Comparison of ENCODE assay signal across 19 cellular contexts in genomic region chr12:68608191-68608590, GRCh38. TPM values are rescaled to one million over a fixed set of nuclear protein-coding genes. Genes with fewer than 3 reads are reported as not detected.
DNase-seq lines count a peak whose midpoint lies in the region; ATAC-seq and TF ChIP-seq lines count a peak whose summit lies in the region.
"Had no signal": no experiment of that assay in that cellular context is flagged by ENCODE, and none has a peak within 500 bp of the region (broad histone marks: within the 10 kb centered on the region; RNA-seq: fewer than 3 reads in every experiment).

No MANE protein-coding gene starts in this region.

- H3K4me1 ChIP-seq in CD4-positive, CD25-positive, alpha-beta regulatory T cell (ENCODE audit: control insufficient read depth, insufficient read depth, low read length, poor library complexity, severe bottlenecking): peaks cover 22% of the 10 kb centered on the region
- H3K4me1 ChIP-seq in GM23338 (ENCODE audit: insufficient read depth): peaks cover 35% of the 10 kb centered on the region

- ATAC-seq in CD4-positive, CD25-positive, alpha-beta regulatory T cell (ENCODE audit: low read depth in 2 of 2): no peak
- ATAC-seq in GM23338: no peak
- no peak for ATAC-seq in activated T-helper 17 cell treated with anti-CD3 and anti-CD28 coated beads, Interleukin-2, amount 50 U/mL, for 72 hours (replicated peaks)
- no peak for ATAC-seq in SK-N-SH treated with all-trans-retinoic acid at 6 μM for 48 hours
- ATAC-seq: Right ventricle myocardium inferior had no signal

- peaks cover 19% of the 10 kb centered on the region for H3K79me2 ChIP-seq in GM23338 (replicated peaks; ENCODE audit: insufficient read depth)

- H3K9me3 ChIP-seq in CD4-positive, CD25-positive, alpha-beta regulatory T cell (ENCODE audit: control insufficient read depth in 2 of 2, low read length in 2 of 2): no peaks in the 10 kb centered on the region
- H3K9me3 ChIP-seq: HAP-1, sigmoid colon had no signal

- no peak overlapping the region for H3K4me3 ChIP-seq in CD4-positive, CD25-positive, alpha-beta regulatory T cell (ENCODE audit: low read depth, low read length)
- H3K4me3 ChIP-seq in GM23338: no peak overlapping the region
- H3K4me3 ChIP-seq: HAP-1, sigmoid colon had no signal

- 0 out of 2 replicates have a peak, but pooled peaks cover 4% of the 10 kb centered on the region for H3F3A ChIP-seq in GM23338 (replicated peaks; ENCODE audit: low read depth)

- H3K4me2 ChIP-seq in GM23338: peak overlapping the region; percentile 11; the same call in 1 of the 2 replicates

- H3K27ac ChIP-seq in CD4-positive, CD25-positive, alpha-beta regulatory T cell (ENCODE audit: insufficient read depth, low read length, poor library complexity, severe bottlenecking): no peak overlapping the region
- H3K27ac ChIP-seq in GM23338 (ENCODE audit: low read depth): peak overlapping the region; percentile 16; the same call in 1 of the 2 replicates

- DNase-seq in CD4-positive, CD25-positive, alpha-beta regulatory T cell: no peak
- DNase-seq in GM23338 (ENCODE audit: low spot score) (no peak), NCI-H1694 treated with DMSO at 0.1 percent for 48 hours (lab: John Stamatoyannopoulos, UW) (no peak), NCI-H2029 treated with DMSO at 0.1 percent for 48 hours (lab: John Stamatoyannopoulos, UW) (no peak)
- DNase-seq: activated gamma-delta T cell treated with Interleukin-2 at 50 U/mL for 16 hours; anterior cingulate cortex; Calu3; central memory CD4-positive, alpha-beta T cell; foreskin fibroblast; NCI-H1417 treated with DMSO at 0.1 percent for 48 hours; NCI-H2171; NCI-H526; sigmoid colon had no signal

- no peaks in the 10 kb centered on the region for H3K9me2 ChIP-seq in GM23338 (ENCODE audit: insufficient read depth)

- H3K4me3 Mint-ChIP-seq in CD4-positive, CD25-positive, alpha-beta regulatory T cell: peak overlapping the region in 3 of 4 donors; percentile 8 to 85 (median 32)
- H3K4me3 Mint-ChIP-seq in GM23338 (no peak overlapping the region), nephron (peak overlapping the region; percentile 50 to 64 (median 58))
- H3K4me3 Mint-ChIP-seq in activated T-helper 17 cell treated with anti-CD3 and anti-CD28 coated beads, Interleukin-2, amount 50 U/mL, for 72 hours: peak overlapping the region; percentile 26
- H3K4me3 Mint-ChIP-seq: activated CD4-positive, alpha-beta T cell treated with anti-CD3 and anti-CD28 coated beads, Interleukin-2, amount 10 ng/mL, durations not matched to agents 24 days and 14 days had no signal

- H3K27me3 Mint-ChIP-seq in CD4-positive, CD25-positive, alpha-beta regulatory T cell: no peaks in the 10 kb centered on the region
- peaks cover 8% of the 10 kb centered on the region for H3K27me3 Mint-ChIP-seq in GM23338 (ENCODE audit: insufficient read depth, low read depth, poor library complexity)
- H3K27me3 Mint-ChIP-seq in activated T-helper 17 cell treated with anti-CD3 and anti-CD28 coated beads, Interleukin-2, amount 50 U/mL, for 72 hours: no peaks in the 10 kb centered on the region
- no peaks in the 10 kb centered on the region for H3K27me3 Mint-ChIP-seq in nephron (ENCODE audit: low read depth)
- H3K27me3 Mint-ChIP-seq: activated CD4-positive, alpha-beta T cell treated with anti-CD3 and anti-CD28 coated beads, Interleukin-2, amount 10 ng/mL, durations not matched to agents 24 days and 14 days had no signal

- H3K27ac Mint-ChIP-seq in CD4-positive, CD25-positive, alpha-beta regulatory T cell: peak overlapping the region in 2 of 3 donors; percentile 19 to 85
- H3K27ac Mint-ChIP-seq in GM23338 (no peak overlapping the region; the same call in 1 of the 2 replicates), nephron (peak overlapping the region; percentile 26 to 77 (median 67))
- H3K27ac Mint-ChIP-seq in activated T-helper 17 cell treated with anti-CD3 and anti-CD28 coated beads, Interleukin-2, amount 50 U/mL, for 72 hours: no peak overlapping the region
- H3K27ac Mint-ChIP-seq: activated CD4-positive, alpha-beta T cell treated with anti-CD3 and anti-CD28 coated beads, Interleukin-2, amount 10 ng/mL, durations not matched to agents 24 days and 14 days had no signal

- H3K36me3 Mint-ChIP-seq in CD4-positive, CD25-positive, alpha-beta regulatory T cell: peaks cover 4% of the 10 kb centered on the region
- H3K36me3 Mint-ChIP-seq in GM23338 (ENCODE audit: low read depth) (no peaks in the 10 kb centered on the region), nephron (ENCODE audit: low read depth) (peaks cover 3% of the 10 kb centered on the region)
- H3K36me3 Mint-ChIP-seq in activated T-helper 17 cell treated with anti-CD3 and anti-CD28 coated beads, Interleukin-2, amount 50 U/mL, for 72 hours (ENCODE audit: low read depth): peaks cover 20% of the 10 kb centered on the region

- no peak for TF ChIP-seq CTCF in GM23338 (conservative IDR thresholded peaks at IDR 0.05; ENCODE audit: low read depth in 2 of 2)
- TF ChIP-seq CTCF in nephron (IDR thresholded peaks at IDR 0.05; ENCODE audit: unreplicated experiment in 3 of 3): no peak

- no peaks in the 10 kb centered on the region for H3K9me3 Mint-ChIP-seq in CD4-positive, CD25-positive, alpha-beta regulatory T cell
- H3K9me3 Mint-ChIP-seq in GM23338: no peaks in the 10 kb centered on the region
- H3K9me3 Mint-ChIP-seq in activated T-helper 17 cell treated with anti-CD3 and anti-CD28 coated beads, Interleukin-2, amount 50 U/mL, for 72 hours: no peaks in the 10 kb centered on the region
- H3K9me3 Mint-ChIP-seq in nephron: no peaks in the 10 kb centered on the region
- H3K9me3 Mint-ChIP-seq: activated CD4-positive, alpha-beta T cell treated with anti-CD3 and anti-CD28 coated beads, Interleukin-2, amount 10 ng/mL, durations not matched to agents 24 days and 14 days had no signal

- H3K4me1 Mint-ChIP-seq in CD4-positive, CD25-positive, alpha-beta regulatory T cell: peaks cover 13 to 21% (median 14%) of the 10 kb centered on the region in 4 donors
- peaks cover 28% of the 10 kb centered on the region for H3K4me1 Mint-ChIP-seq in GM23338
- H3K4me1 Mint-ChIP-seq in activated T-helper 17 cell treated with anti-CD3 and anti-CD28 coated beads, Interleukin-2, amount 50 U/mL, for 72 hours: peaks cover 23% of the 10 kb centered on the region
- H3K4me1 Mint-ChIP-seq in nephron: peaks cover 33% of the 10 kb centered on the region

- no peaks in the 10 kb centered on the region for H3K27me3 ChIP-seq in CD4-positive, CD25-positive, alpha-beta regulatory T cell (ENCODE audit: control insufficient read depth, insufficient read depth, low read length)
- no peaks in the 10 kb centered on the region for H3K27me3 ChIP-seq in GM23338 (ENCODE audit: insufficient read depth)
- H3K27me3 ChIP-seq: sigmoid colon had no signal

- no peak overlapping the region for H2AFZ ChIP-seq in GM23338

- H3K36me3 ChIP-seq in CD4-positive, CD25-positive, alpha-beta regulatory T cell (ENCODE audit: control insufficient read depth, insufficient read depth, low read length): no peaks in the 10 kb centered on the region
- no peaks in the 10 kb centered on the region for H3K36me3 ChIP-seq in GM23338 (ENCODE audit: insufficient read depth)
- H3K36me3 ChIP-seq: HAP-1, sigmoid colon had no signal

- H4K20me1 ChIP-seq in GM23338 (replicated peaks; ENCODE audit: insufficient read depth): peaks cover 14% of the 10 kb centered on the region

TF ChIP-seq in GM23338, 12 proteins besides CTCF, POLR2A, EP300 and RAD21:
- TF ChIP-seq CREB1 (CRISPR knock-in tag; IDR thresholded peaks at IDR 0.05; ENCODE audit: low read depth): no peak
TF ChIP-seq in GM23338: peak in this region for 0.

TF ChIP-seq in SK-N-SH treated with all-trans-retinoic acid at 6 μM for 48 hours, 23 proteins besides CTCF, POLR2A, EP300 and RAD21 (continues in another document):
- TF ChIP-seq ESRRG (CRISPR knock-in tag; IDR thresholded peaks at IDR 0.05) (no peak), CSRNP3 (CRISPR knock-in tag; IDR thresholded peaks at IDR 0.05) (no peak), ZNF70 (CRISPR knock-in tag; IDR thresholded peaks at IDR 0.05) (no peak), ZC3H10 (CRISPR knock-in tag; IDR thresholded peaks at IDR 0.05) (no peak), BACH2 (CRISPR knock-in tag; IDR thresholded peaks at IDR 0.05; ENCODE audit: borderline replicate concordance) (no peak), TOX (CRISPR knock-in tag; IDR thresholded peaks at IDR 0.05; ENCODE audit: borderline replicate concordance) (no peak), CREB5 (CRISPR knock-in tag; IDR thresholded peaks at IDR 0.05; ENCODE audit: low read depth) (no peak), ARNTL (CRISPR knock-in tag; IDR thresholded peaks at IDR 0.05; ENCODE audit: borderline replicate concordance, low read depth) (no peak), ZNF8 (CRISPR knock-in tag; IDR thresholded peaks at IDR 0.05) (no peak), ZFP3 (CRISPR knock-in tag; IDR thresholded peaks at IDR 0.05) (no peak)

RNA-seq across cellular contexts. Expression of gene RAP1B, which starts 2.5 kb away (rescaled TPM):
- total RNA-seq in CD4-positive, CD25-positive, alpha-beta regulatory T cell: 290 TPM
- polyA plus RNA-seq in CD4-positive, CD25-positive, alpha-beta regulatory T cell: 100 to 1,000 TPM; 399 to 465 (median 425) TPM
- 122 and 128 TPM in 2 replicates for total RNA-seq in GM23338 (2014; rRNA removed; shearing (Covaris generic))
- 76.0 and 90.6 TPM in 2 replicates for polyA plus RNA-seq in GM23338 (2016; fragmentation: Nextera tagmentation; extraction: Ambion mirVana)
- total RNA-seq in activated T-helper 17 cell treated with anti-CD3 and anti-CD28 coated beads, Interleukin-2, amount 50 U/mL, for 72 hours: 100 to 1,000 TPM; 158 to 238 TPM

Comparison
In these comparisons a context has a peak if more than half of its experiments do, and no peak if none do; other contexts are left out.
1. H3K27ac Mint-ChIP-seq: peak in CD4-positive, CD25-positive, alpha-beta regulatory T cell (2 of 3) and nephron (3 of 3); none in GM23338 (single experiment) and activated T-helper 17 cell treated with anti-CD3 and anti-CD28 coated beads, Interleukin-2, amount 50 U/mL, for 72 hours (single experiment).